ENCODE assay signal across 8 cellular contexts in the genomic region with DNA sequence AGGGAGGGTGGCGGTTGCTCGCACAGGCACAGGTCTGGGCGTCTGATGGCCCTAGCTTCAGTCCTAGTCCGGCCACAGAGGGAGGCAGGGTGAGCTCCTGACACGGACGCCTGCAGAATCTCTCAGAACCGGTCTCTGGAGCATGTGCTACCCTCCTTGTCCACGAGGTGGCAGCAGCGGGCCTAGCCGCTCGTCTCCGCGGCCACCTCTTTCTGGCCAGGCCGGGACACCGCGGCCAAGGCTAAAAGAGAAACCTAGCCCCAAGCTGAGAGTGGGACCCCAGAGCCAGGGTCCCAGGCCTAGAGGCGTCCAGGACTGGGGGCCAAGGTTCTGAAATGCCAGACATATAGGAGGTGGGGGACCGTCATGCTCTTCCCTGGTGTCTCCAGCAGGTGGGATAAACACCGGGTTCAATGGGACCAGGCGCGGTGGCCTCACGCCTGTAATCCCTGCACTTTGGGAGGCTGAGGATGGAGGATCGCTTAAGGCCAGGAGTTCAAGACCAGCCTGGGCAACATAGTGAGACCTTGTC. TPM values are rescaled to one million over a fixed set of nuclear protein-coding genes. Genes with fewer than 3 reads are reported as not detected.
DNase-seq lines count a peak whose midpoint lies in the region; ATAC-seq lines count a peak whose summit lies in the region.

No MANE protein-coding gene starts in this region.

- peak; percentile 89 for DNase-seq in CD1c-positive myeloid dendritic cell (ENCODE audit: extremely low spot score)
- DNase-seq in GOT3 (lab: John Stamatoyannopoulos, UW) = peak; percentile 30
- peak; percentile 55 for DNase-seq in NCI-H2196 treated with DMSO at 0.1 percent for 48 hours (lab: John Stamatoyannopoulos, UW; ENCODE audit: unreplicated experiment)
- peak; percentile 63 to 80 for DNase-seq in activated CD4-positive, alpha-beta T cell treated with anti-CD3 and anti-CD28 coated beads for 4 hours
- DNase-seq in cerebellum (ENCODE audit: low spot score) = peak; percentile 85
- DNase-seq in left kidney (ENCODE audit: low read depth, low spot score) = peak; percentile 84
- DNase-seq in stimulated activated CD4-positive, alpha-beta T cell treated with anti-CD3 and anti-CD28 coated beads, Interleukin-2, amount 100 ng/mL, for 4 hours (ENCODE audit: low read depth) = peak; percentile 60

- no peak for ATAC-seq in HG02678 (IDR thresholded peaks at IDR 0.05; ENCODE audit: unreplicated experiment)

RNA-seq across cellular contexts. Expression of a gene that starts 3.2 kb away (rescaled TPM):
- 2.5 TPM for total RNA-seq in cerebellum

RNA-seq across cellular contexts. Expression of a gene that starts 32.5 kb away (rescaled TPM):
- 141 TPM for total RNA-seq in cerebellum

RNA-seq across cellular contexts. Expression of a gene that starts 47.5 kb away (rescaled TPM):
- total RNA-seq in cerebellum = 22.1 TPM

Comparison
In these comparisons a context has a peak if more than half of its experiments do, and no peak if none do; other contexts are left out.
1. DNase-seq: peak in every context shown above with its lines; median percentile 89 in CD1c-positive myeloid dendritic cell; 85 in cerebellum; 84 in left kidney; 72 in activated CD4-positive, alpha-beta T cell treated with anti-CD3 and anti-CD28 coated beads for 4 hours; 60 in stimulated activated CD4-positive, alpha-beta T cell treated with anti-CD3 and anti-CD28 coated beads, Interleukin-2, amount 100 ng/mL, for 4 hours; 55 in NCI-H2196 treated with DMSO at 0.1 percent for 48 hours; 30 in GOT3.